Comparison of ENCODE assay signal across 16 cellular contexts in genomic region chr3:101279765-101280385, GRCh38.
"Had no signal": no experiment of that assay in that cellular context is flagged by ENCODE, and none has a peak within 500 bp of the region (broad histone marks: within the 10 kb centered on the region; RNA-seq: fewer than 3 reads in every experiment).

No MANE protein-coding gene starts in this region.

- H3K36me3 ChIP-seq: gastrocnemius medialis, lower lobe of right lung had no signal

- ATAC-seq: activated CD8-positive, alpha-beta T cell treated with anti-CD3 and anti-CD28 coated beads for 36 hours; activated T-cell treated with anti-CD3 and anti-CD28 coated beads, Interleukin-2, amount 50 U/mL, for 72 hours; gastrocnemius medialis; naive thymus-derived CD8-positive, alpha-beta T cell; right cardiac atrium; T-cell had no signal

- H3K4me3 ChIP-seq: gastrocnemius medialis, lower lobe of right lung had no signal

- DNase-seq: activated CD4-positive, alpha-beta T cell treated with anti-CD3 and anti-CD28 coated beads for 4 hours; activated CD8-positive, alpha-beta memory T cell treated with anti-CD3 and anti-CD28 coated beads, Interleukin-2, amount 50 U/mL, for 4 hours; activated CD8-positive, alpha-beta T cell treated with anti-CD3 and anti-CD28 coated beads for 36 hours; activated gamma-delta T cell treated with Interleukin-2 at 50 U/mL for 16 hours; activated naive CD8-positive, alpha-beta T cell treated with anti-CD3 and anti-CD28 coated beads for 36 hours; activated T-cell treated with anti-CD3 and anti-CD28 coated beads, Interleukin-2, amount 50 U/mL, for 72 hours; gastrocnemius medialis; hippocampal formation; lower lobe of right lung; naive thymus-derived CD8-positive, alpha-beta T cell; posterior cingulate gyrus; right cardiac atrium; stimulated activated naive B cell treated with anti-CD40 and anti-IgM and Interleukin-4, amounts not matched to agents 10 μg/mL and 1 μg/mL and 100 μg/mL, for 72 hours; substantia nigra; T-cell; trophoblast cell had no signal

- H3K9me3 ChIP-seq: gastrocnemius medialis, lower lobe of right lung had no signal

- H3K27ac ChIP-seq: gastrocnemius medialis, lower lobe of right lung had no signal

- H3K27me3 ChIP-seq: gastrocnemius medialis had no signal

- H3K4me1 ChIP-seq: gastrocnemius medialis, lower lobe of right lung had no signal
